19 cellular contexts compared by ENCODE assay signal in genomic region chr12:2359725-2360629, GRCh38.
A peak's percentile ranks its signal among the peaks of the same experiment; 100 is the strongest.
DNase-seq lines count a peak whose midpoint lies in the region; ATAC-seq, FAIRE-seq and TF ChIP-seq lines count a peak whose summit lies in the region.
"Had no signal": no experiment of that assay in that cellular context is flagged by ENCODE, and none has a peak within 500 bp of the region (broad histone marks: within the 10 kb centered on the region; RNA-seq: fewer than 3 reads in every experiment).

No MANE protein-coding gene starts in this region.

- H4K8ac ChIP-seq in trophoblast cell (ENCODE audit: low read depth, low read length) = no peak overlapping the region

- H3K27me3 Mint-ChIP-seq in chondrocyte (ENCODE audit: low read depth) = no peaks in the 10 kb centered on the region

- H3K4me3 Mint-ChIP-seq in chondrocyte (ENCODE audit: unreplicated experiment) = no peak overlapping the region
- H3K4me3 Mint-ChIP-seq: activated naive CD4-positive, alpha-beta T cell treated with anti-CD3 and anti-CD28 coated beads, Interleukin-2, amount 50 U/mL, for 24 hours; activated T-cell treated with anti-CD3 and anti-CD28 coated beads, Interleukin-2, amount 50 U/mL, for 24 hours; dendritic cell treated with granulocyte-macrophage colony-stimulating factor and Interleukin-4, amounts not matched to agents 40 ng/mL and 50 ng/mL, for 4 days had no signal

- BruUV-seq in GM12878 (replicated peaks; lab: Mats Ljungman, UMichigan) = no TSS peak

- peaks cover 4% of the 10 kb centered on the region for H3K79me1 ChIP-seq in trophoblast cell (ENCODE audit: low read length)

- no peak for FAIRE-seq in GM12878 (lab: Jason Lieb, UNC)

- H2BK12ac ChIP-seq in trophoblast cell (ENCODE audit: low read length) = no peak overlapping the region

- no peak overlapping the region for H2BK5ac ChIP-seq in trophoblast cell (ENCODE audit: low read depth, low read length, poor library complexity)

- 45% methylated on average over 14 of the region's 15 CpGs for WGBS in GM12878 (ENCODE audit: insufficient coverage, insufficient replicate concordance, low lambda C conversion rate, missing lambda C conversion rate)
- no CpG with 5 or more reads among the region's 15 CpGs for WGBS in trophoblast cell (ENCODE audit: extremely low coverage, insufficient coverage, insufficient read length)

- no peaks in the 10 kb centered on the region for H3K36me3 ChIP-seq in GM12878 (ENCODE audit: control insufficient read depth in 2 of 2, insufficient read depth in 2 of 2, low read length in 1 of 2)
- no peaks in the 10 kb centered on the region for H3K36me3 ChIP-seq in trophoblast cell (ENCODE audit: control insufficient read depth in 1 of 2, insufficient read depth in 2 of 2, low read length in 2 of 2)
- H3K36me3 ChIP-seq: gastrocnemius medialis, right atrium auricular region had no signal

- CTCF ChIA-PET in GM12878 (lab: Yijun Ruan, JAX) = interaction anchor here (1.4 kb wide), 2 partner anchors 223 kb away, joined by 3 to 5 read pairs; no protein-coding TSS in a partner anchor

- H2BK120ac ChIP-seq in trophoblast cell (ENCODE audit: insufficient read depth, low read length, poor library complexity) = no peak overlapping the region

- no peak overlapping the region for H3K4me3 ChIP-seq in GM12878
- H3K4me3 ChIP-seq in trophoblast cell (ENCODE audit: low read depth, low read length) = no peak overlapping the region
- H3K4me3 ChIP-seq: gastrocnemius medialis, right atrium auricular region had no signal

- ATAC-seq in GM12878 = no peak
- ATAC-seq: gastrocnemius medialis, Panc1 had no signal

- no peak for TF ChIP-seq POLR2A in GM12878 (IDR thresholded peaks at IDR 0.05; ENCODE audit: low read depth, low read length)

- no peak overlapping the region for H3K27ac ChIP-seq in GM12878 (ENCODE audit: control insufficient read depth, insufficient read depth)
- no peak overlapping the region for H3K27ac ChIP-seq in trophoblast cell (ENCODE audit: low read depth, low read length)
- H3K27ac ChIP-seq: gastrocnemius medialis had no signal

- H3K79me2 ChIP-seq in GM12878 (ENCODE audit: control insufficient read depth, insufficient read depth, low read length) (no peaks in the 10 kb centered on the region), trophoblast cell (ENCODE audit: control insufficient read depth, insufficient read depth, low read length, poor library complexity) (no peaks in the 10 kb centered on the region)

- TF ChIP-seq EP300 in GM12878 (IDR thresholded peaks at IDR 0.05; ENCODE audit: borderline replicate concordance in 1 of 2, control insufficient read depth in 1 of 2, low read depth in 2 of 2, low read length in 2 of 2) = no peak

- SMC1A ChIA-PET in GM12878 (lab: Charles Lee; ENCODE audit: uncharacterized antibody, unreplicated experiment) = interaction anchor here (0.5 to 0.6 kb wide), 2 partner anchors 91 to 1995 kb away, joined by 3 read pairs; no protein-coding TSS in a partner anchor

- no peaks in the 10 kb centered on the region for H4K20me1 ChIP-seq in GM12878 (ENCODE audit: control insufficient read depth, insufficient read depth)

- H2AFZ ChIP-seq in GM12878 (ENCODE audit: control insufficient read depth, low read depth, low read length) = no peak overlapping the region
- H2AFZ ChIP-seq in trophoblast cell (ENCODE audit: insufficient read depth, low read length, poor library complexity) = no peak overlapping the region

- TF ChIP-seq RAD21 in GM12878 (IDR thresholded peaks at IDR 0.05; ENCODE audit: insufficient read depth, low read depth, low read length) = no peak

- intact Hi-C loops in GM12878 (cut with micrococcal nuclease; ENCODE audit: unreplicated experiment) = loop anchor here (1.0 kb wide), 1 partner anchor 222 kb away; no protein-coding TSS in a partner anchor

- H2AK5ac ChIP-seq in trophoblast cell (ENCODE audit: low read length) = no peak overlapping the region

- no peak overlapping the region for H3K14ac ChIP-seq in trophoblast cell (ENCODE audit: low read length)

- H4K12ac ChIP-seq in trophoblast cell (ENCODE audit: low read depth, low read length) = no peak overlapping the region

- DNase-seq in GF-D8 (lab: John Stamatoyannopoulos, UW) (peak; percentile 41), MV-4-11 (lab: John Stamatoyannopoulos, UW) (peak; percentile 56), GM12878 (ENCODE audit: low read depth, low spot score) (no peak), trophoblast cell (no peak), DMS79 treated with DMSO at 0.1 percent for 48 hours (lab: John Stamatoyannopoulos, UW) (no peak), NCI-H1092 (lab: John Stamatoyannopoulos, UW) (no peak), chondrocyte (ENCODE audit: low spot score) (no peak)
- DNase-seq: activated CD4-positive, alpha-beta T cell treated with anti-CD3 and anti-CD28 coated beads, Interleukin-2, amount 50 U/mL, for 4 hours; activated T-cell treated with anti-CD3 and anti-CD28 coated beads, Interleukin-2, amount 50 U/mL, for 24 hours; gastrocnemius medialis; left ventricle myocardium superior; NCI-H1105 treated with DMSO at 0.1 percent for 48 hours; NCI-H526; SK-N-SH; stimulated activated naive CD4-positive, alpha-beta T cell treated with Interleukin-2 at 50 U/mL for 16 hours had no signal

- no peak overlapping the region for H3K18ac ChIP-seq in trophoblast cell (ENCODE audit: low read length)

- H3K36me3 Mint-ChIP-seq in chondrocyte (ENCODE audit: low read depth) = peaks cover 4% of the 10 kb centered on the region
- H3K36me3 Mint-ChIP-seq: activated naive CD4-positive, alpha-beta T cell treated with anti-CD3 and anti-CD28 coated beads, Interleukin-2, amount 50 U/mL, for 24 hours had no signal

- H3K23ac ChIP-seq in trophoblast cell (ENCODE audit: low read length) = no peak overlapping the region

- no peak overlapping the region for H3K4me2 ChIP-seq in GM12878 (ENCODE audit: control insufficient read depth, insufficient read depth)
- no peak overlapping the region for H3K4me2 ChIP-seq in trophoblast cell (ENCODE audit: low read length)
- H3K4me2 ChIP-seq: SK-N-SH had no signal

- no peak overlapping the region for H3K27ac Mint-ChIP-seq in chondrocyte (ENCODE audit: unreplicated experiment)
- H3K27ac Mint-ChIP-seq: activated T-cell treated with anti-CD3 and anti-CD28 coated beads, Interleukin-2, amount 50 U/mL, for 24 hours had no signal

- peaks cover 36% of the 10 kb centered on the region for H3K4me1 Mint-ChIP-seq in chondrocyte (ENCODE audit: low read depth)

- H3K4ac ChIP-seq in trophoblast cell (ENCODE audit: low read depth, low read length) = no peak overlapping the region

- H3K9me3 ChIP-seq in GM12878 (replicated peaks; ENCODE audit: control insufficient read depth, insufficient read depth, low read length) (no peaks in the 10 kb centered on the region), trophoblast cell (ENCODE audit: insufficient read depth, low read depth, low read length) (no peaks in the 10 kb centered on the region)
- H3K9me3 ChIP-seq: gastrocnemius medialis, right atrium auricular region, SK-N-SH had no signal

- POLR2A ChIA-PET in GM12878 (lab: Charles Lee) = no interaction called here

- in situ Hi-C loops in GM12878 (cut with MboI) = no loop called here

- no peaks in the 10 kb centered on the region for H3K9me3 Mint-ChIP-seq in chondrocyte (ENCODE audit: low read depth)
- H3K9me3 Mint-ChIP-seq: activated naive CD4-positive, alpha-beta T cell treated with anti-CD3 and anti-CD28 coated beads, Interleukin-2, amount 50 U/mL, for 24 hours; activated T-cell treated with anti-CD3 and anti-CD28 coated beads, Interleukin-2, amount 50 U/mL, for 24 hours; dendritic cell treated with granulocyte-macrophage colony-stimulating factor and Interleukin-4, amounts not matched to agents 40 ng/mL and 50 ng/mL, for 4 days had no signal

- TF ChIP-seq CTCF in GM12878 (IDR thresholded peaks at IDR 0.05 in 2 of 3, conservative IDR thresholded peaks at IDR 0.05 in 1 of 3; ENCODE audit: control insufficient read depth in 2 of 3, extremely low read depth in 1 of 3, insufficient read depth in 1 of 3, low read depth in 3 of 3, low read length in 3 of 3) = no peak
- no peak for TF ChIP-seq CTCF in chondrocyte (IDR thresholded peaks at IDR 0.05)

- no peak overlapping the region for H3K9ac ChIP-seq in GM12878 (ENCODE audit: control insufficient read depth, insufficient read depth, low read length)
- peak overlapping the region; percentile 35 for H3K9ac ChIP-seq in trophoblast cell (ENCODE audit: low read length)
- H3K9ac ChIP-seq: SK-N-SH had no signal

- H4K91ac ChIP-seq in trophoblast cell (ENCODE audit: low read depth, low read length) = no peak overlapping the region

- peaks cover 21% of the 10 kb centered on the region for H3K4me1 ChIP-seq in GM12878 (ENCODE audit: control insufficient read depth, insufficient read depth, low read length)
- peaks cover 11 to 12% of the 10 kb centered on the region in 2 experiments for H3K4me1 ChIP-seq in trophoblast cell (ENCODE audit: control insufficient read depth in 1 of 2, insufficient read depth in 2 of 2, low read length in 2 of 2)

- H3K27me3 ChIP-seq in GM12878 (replicated peaks in 1 of 2; ENCODE audit: control insufficient read depth in 2 of 2, insufficient read depth in 2 of 2, low read length in 1 of 2) = no peaks in the 10 kb centered on the region
- no peaks in the 10 kb centered on the region for H3K27me3 ChIP-seq in trophoblast cell (ENCODE audit: insufficient read depth, low read length)
- H3K27me3 ChIP-seq: gastrocnemius medialis, right atrium auricular region had no signal

- RAD21 ChIA-PET in GM12878 (lab: Charles Lee; ENCODE audit: unreplicated experiment) = no interaction called here

TF ChIP-seq in GM12878, 131 proteins besides CTCF, POLR2A, EP300 and RAD21:
- TF ChIP-seq ATF3 (IDR thresholded peaks at IDR 0.05; ENCODE audit: borderline replicate concordance, extremely low read depth, low read depth, low read length) = no peak
- TF ChIP-seq SPI1 (IDR thresholded peaks at IDR 0.05; ENCODE audit: borderline replicate concordance, insufficient read depth, low read depth, low read length) = peak; percentile 41; the same call in 1 of the 2 replicates

Comparison
In these comparisons a context has a peak if more than half of its experiments do, and no peak if none do; other contexts are left out.
1. DNase-seq: peak in GF-D8 (single experiment) and MV-4-11 (single experiment); none in GM12878 (single experiment), trophoblast cell (0 of 2), DMS79 treated with DMSO at 0.1 percent for 48 hours (single experiment), NCI-H1092 (single experiment) and chondrocyte (single experiment).